21 cellular contexts compared by ENCODE assay signal in genomic region chr1:214193691-214194090, GRCh38.
"Had no signal": no experiment of that assay in that cellular context is flagged by ENCODE, and none has a peak within 500 bp of the region (broad histone marks: within the 10 kb centered on the region; RNA-seq: fewer than 3 reads in every experiment).

No MANE protein-coding gene starts in this region.

- H3K9me3 ChIP-seq: gastrocnemius medialis, sigmoid colon, suprapubic skin, tibial artery, upper lobe of left lung, uterus had no signal

- H3K4me1 ChIP-seq: gastrocnemius medialis, sigmoid colon, suprapubic skin, tibial artery, upper lobe of left lung, uterus had no signal

- H3K27ac Mint-ChIP-seq: naive B cell; nephron; stimulated activated effector memory CD8-positive, alpha-beta T cell treated with anti-CD3 and anti-CD28 coated beads, Interleukin-12 subunit alpha, Interleukin-12 subunit beta, amount 100 ng/mL, for 72 hours had no signal

- ATAC-seq: esophagus mucosa; left cardiac atrium; left ventricle myocardium superior; stimulated activated effector memory CD8-positive, alpha-beta T cell treated with anti-CD3 and anti-CD28 coated beads, Interleukin-12 subunit alpha, Interleukin-12 subunit beta, amount 100 ng/mL, for 72 hours; stimulated activated naive CD8-positive, alpha-beta T cell treated with anti-CD3 and anti-CD28 coated beads, Interleukin-15, Interleukin-2, amounts not matched to agents 100 U/mL and 50 U/mL, for 24 hours had no signal

- DNase-seq: effector CD4-positive, alpha-beta T cell; kidney; left cardiac atrium; left ventricle myocardium superior; mesendoderm; naive B cell; posterior cingulate gyrus; sigmoid colon; stimulated activated CD4-positive, alpha-beta T cell treated with anti-CD3 and anti-CD28 coated beads, Interleukin-2, amount 100 ng/mL, for 48 hours; stimulated activated naive CD8-positive, alpha-beta T cell treated with anti-CD3 and anti-CD28 coated beads, Interleukin-15, Interleukin-2, amounts not matched to agents 100 U/mL and 50 U/mL, for 24 hours; tibial artery; upper lobe of left lung; uterus had no signal

- H3K4me3 ChIP-seq: coronary artery, gastrocnemius medialis, lung, sigmoid colon, skin epidermis, suprapubic skin, tibial artery, upper lobe of left lung, uterus had no signal

- H3K36me3 ChIP-seq: gastrocnemius medialis, sigmoid colon, suprapubic skin, tibial artery, upper lobe of left lung, uterus had no signal

- H3K27me3 ChIP-seq: upper lobe of left lung, uterus had no signal

- H3K4me3 Mint-ChIP-seq: naive B cell; nephron; stimulated activated effector memory CD8-positive, alpha-beta T cell treated with anti-CD3 and anti-CD28 coated beads, Interleukin-12 subunit alpha, Interleukin-12 subunit beta, amount 100 ng/mL, for 72 hours had no signal

- H3K27ac ChIP-seq: coronary artery, gastrocnemius medialis, sigmoid colon, skin epidermis, suprapubic skin, tibial artery, upper lobe of left lung, uterus had no signal

- H3K4me1 Mint-ChIP-seq: naive B cell; nephron; stimulated activated effector memory CD8-positive, alpha-beta T cell treated with anti-CD3 and anti-CD28 coated beads, Interleukin-12 subunit alpha, Interleukin-12 subunit beta, amount 100 ng/mL, for 72 hours had no signal

- H3K9me3 Mint-ChIP-seq: nephron; stimulated activated effector memory CD8-positive, alpha-beta T cell treated with anti-CD3 and anti-CD28 coated beads, Interleukin-12 subunit alpha, Interleukin-12 subunit beta, amount 100 ng/mL, for 72 hours had no signal

- H3K36me3 Mint-ChIP-seq: naive B cell; stimulated activated effector memory CD8-positive, alpha-beta T cell treated with anti-CD3 and anti-CD28 coated beads, Interleukin-12 subunit alpha, Interleukin-12 subunit beta, amount 100 ng/mL, for 72 hours had no signal
